Comparison of ENCODE assay signal across 23 cellular contexts in genomic region chr1:174686213-174686612, GRCh38.
"Had no signal": no experiment of that assay in that cellular context is flagged by ENCODE, and none has a peak within 500 bp of the region (broad histone marks: within the 10 kb centered on the region; RNA-seq: fewer than 3 reads in every experiment).

No MANE protein-coding gene starts in this region.

- ATAC-seq: HepG2 had no signal

- H3K27ac ChIP-seq: KMS-11, SJSA1, SK-N-MC had no signal

- H3K4me1 ChIP-seq: SJSA1 had no signal

- FAIRE-seq: HepG2, RCC 7860 had no signal

- H3K27me3 ChIP-seq: SJSA1 had no signal

- H3K4me2 ChIP-seq: KMS-11 had no signal

- H3K4me3 ChIP-seq: SJSA1, SK-N-MC had no signal

- H3K9ac ChIP-seq: KMS-11 had no signal

- DNase-seq: IMR-90, Kasumi-1, MM.1S, NCI-H1092 treated with DMSO at 0.1 percent for 48 hours, NCI-H1436, NCI-H187, NCI-H2029, NCI-H2081 treated with DMSO at 0.1 percent for 48 hours, NCI-H2171, NCI-H226, NCI-H446, NCI-H510A, NCI-H524 treated with DMSO at 0.1 percent for 48 hours, NCI-H69, NCI-H774, Right ventricle myocardium superior, RPMI8226, SIG-M5 had no signal

- H3K9me3 ChIP-seq: SJSA1 had no signal

- H3K36me3 ChIP-seq: SJSA1 had no signal
